ENCODE assay signal across 4 cellular contexts in genomic region chr9:133283255-133284032, GRCh38. TPM values are rescaled to one million over a fixed set of nuclear protein-coding genes. Genes with fewer than 3 reads are reported as not detected.
"Had no signal": no experiment of that assay in that cellular context is flagged by ENCODE, and none has a peak within 500 bp of the region (broad histone marks: within the 10 kb centered on the region; RNA-seq: fewer than 3 reads in every experiment).

No MANE protein-coding gene starts in this region.

RNA-seq across cellular contexts. Expression of gene ABO, which starts 8.4 kb away (rescaled TPM):
- total RNA-seq: activated CD8-positive, alpha-beta T cell treated with anti-CD3 and anti-CD28 coated beads for 36 hours; IMR-90; MCF 10A; RPMI7951 had no signal
- polyA plus RNA-seq: IMR-90 had no signal
